In genomic region chr11:19344661-19345518, GRCh38 we compare ENCODE assay signal across 9 cellular contexts.
A peak's percentile ranks its signal among the peaks of the same experiment; 100 is the strongest.
DNase-seq lines count a peak whose midpoint lies in the region; ATAC-seq and TF ChIP-seq lines count a peak whose summit lies in the region.
"Had no signal": no experiment of that assay in that cellular context is flagged by ENCODE, and none has a peak within 500 bp of the region (broad histone marks: within the 10 kb centered on the region; RNA-seq: fewer than 3 reads in every experiment).

No MANE protein-coding gene starts in this region.

- H3K9ac ChIP-seq in GM23248, result peak overlapping the region; percentile 54; the same call in 1 of the 2 replicates
- H3K9ac ChIP-seq in neural cell (ENCODE audit: low read length), result peak overlapping the region; percentile 50

- no peak for TF ChIP-seq CTCF in esophagus squamous epithelium (IDR thresholded peaks at IDR 0.05)
- no peak for TF ChIP-seq CTCF in neural cell (IDR thresholded peaks at IDR 0.05; ENCODE audit: poor library complexity, severe bottlenecking)

- no peaks in the 10 kb centered on the region for H4K20me1 ChIP-seq in GM23248 (ENCODE audit: insufficient read depth)
- H4K20me1 ChIP-seq in neural cell (ENCODE audit: insufficient read depth), result no peaks in the 10 kb centered on the region

- intact Hi-C loops in esophagus squamous epithelium (cut with DNase I), result no loop called here

- H3K4me2 ChIP-seq in GM23248 (ENCODE audit: unreplicated experiment) (peak overlapping the region; percentile 83), neural cell (ENCODE audit: low read length) (peak overlapping the region; percentile 40)

- in situ Hi-C loops in GM23248 (cut with MboI), result no loop called here

- H3K79me2 ChIP-seq in GM23248 (ENCODE audit: insufficient read depth), result no peaks in the 10 kb centered on the region
- no peaks in the 10 kb centered on the region for H3K79me2 ChIP-seq in neural cell (replicated peaks; ENCODE audit: insufficient read depth, low read length)

- DNase-seq in D341Med (ENCODE audit: low spot score), result peak; percentile 44
- peak; percentile 86 for DNase-seq in GM23248
- DNase-seq in NCI-H226, result peak; percentile 53
- DNase-seq in esophagus squamous epithelium (lab: John Stamatoyannopoulos, UW), result no peak
- no peak for DNase-seq in NK-92 (lab: John Stamatoyannopoulos, UW; ENCODE audit: unreplicated experiment)
- no peak for DNase-seq in LoVo (ENCODE audit: low spot score)

- no peaks in the 10 kb centered on the region for H3K9me3 ChIP-seq in GM23248 (ENCODE audit: low read depth)
- H3K9me3 ChIP-seq in esophagus squamous epithelium, result no peaks in the 10 kb centered on the region
- no peaks in the 10 kb centered on the region for H3K9me3 ChIP-seq in neural cell (ENCODE audit: low read length)

- no peaks in the 10 kb centered on the region for H3F3A ChIP-seq in GM23248 (ENCODE audit: insufficient read depth)
- H3F3A ChIP-seq in neural cell (ENCODE audit: insufficient read depth, low read length, poor library complexity, severe bottlenecking), result no peaks in the 10 kb centered on the region

- H3K27ac ChIP-seq in GM23248 (no peak overlapping the region), esophagus squamous epithelium (no peak overlapping the region), neural cell (ENCODE audit: low read length) (no peak overlapping the region)
- H3K27ac ChIP-seq: HL-60 had no signal

- H2AFZ ChIP-seq in GM23248, result peak overlapping the region; percentile 77
- H2AFZ ChIP-seq in neural cell (ENCODE audit: low read depth, low read length), result no peak overlapping the region

- H3K9me2 ChIP-seq in GM23248 (ENCODE audit: insufficient read depth) (no peaks in the 10 kb centered on the region), neural cell (ENCODE audit: insufficient read depth, low read length) (no peaks in the 10 kb centered on the region)

- H3K36me3 ChIP-seq in GM23248 (ENCODE audit: low read depth) (no peaks in the 10 kb centered on the region), esophagus squamous epithelium (no peaks in the 10 kb centered on the region), neural cell (ENCODE audit: insufficient read depth, low read length) (no peaks in the 10 kb centered on the region)

- peaks cover 25% of the 10 kb centered on the region; the same call in 1 of the 2 replicates for H3K27me3 ChIP-seq in GM23248 (replicated peaks; ENCODE audit: insufficient read depth)
- peaks cover 19 to 95% (median 23%) of the 10 kb centered on the region in 4 donors for H3K27me3 ChIP-seq in esophagus squamous epithelium
- H3K27me3 ChIP-seq in neural cell (ENCODE audit: insufficient read depth, low read depth, low read length), result peaks cover 69% of the 10 kb centered on the region

- 10% methylated on average over 44 of the region's 44 CpGs for WGBS in GM23248 (ENCODE audit: low coverage in 1 of 2, low lambda C conversion rate in 2 of 2, missing lambda C conversion rate in 2 of 2), 2 experiments
- WGBS in esophagus squamous epithelium, 2 donors, result 12 to 20% methylated on average over 8 to 14 of the region's 44 CpGs

- no peak for ATAC-seq in GM21717 (IDR thresholded peaks at IDR 0.05; ENCODE audit: unreplicated experiment)

- TF ChIP-seq POLR2A in esophagus squamous epithelium (IDR thresholded peaks at IDR 0.05), result no peak

- TF ChIP-seq EP300 in neural cell (conservative IDR thresholded peaks at IDR 0.05; ENCODE audit: poor library complexity, severe bottlenecking), result no peak

- H3K4me3 ChIP-seq in GM23248 (peak overlapping the region; percentile 77), esophagus squamous epithelium (peak overlapping the region; percentile 2 to 62 (median 37)), neural cell (ENCODE audit: low read length) (peak overlapping the region; percentile 82)

- TF ChIP-seq RAD21 in neural cell (conservative IDR thresholded peaks at IDR 0.05), result no peak

- H3K4me1 ChIP-seq in GM23248 (ENCODE audit: insufficient read depth), result no peaks in the 10 kb centered on the region
- peaks cover 12 to 22% (median 14%) of the 10 kb centered on the region in 3 donors for H3K4me1 ChIP-seq in esophagus squamous epithelium

TF ChIP-seq in neural cell, 6 proteins besides CTCF, POLR2A, EP300 and RAD21:
- no peak for TF ChIP-seq REST (IDR thresholded peaks at IDR 0.05; ENCODE audit: borderline replicate concordance)
- peak; percentile 28 for TF ChIP-seq TAF1 (IDR thresholded peaks at IDR 0.05; ENCODE audit: low read depth)
- peak; percentile 19 for TF ChIP-seq MXI1 (conservative IDR thresholded peaks at IDR 0.05; ENCODE audit: poor library complexity, severe bottlenecking)

Comparison
In these comparisons a context has a peak if more than half of its experiments do, and no peak if none do; other contexts are left out.
1. DNase-seq: peak in D341Med (single experiment), GM23248 (single experiment) and NCI-H226 (single experiment); none in esophagus squamous epithelium (single experiment), NK-92 (single experiment) and LoVo (single experiment).
2. Peak in every context shown above with its lines, with median percentiles within 50 percentile points of each other: H3K4me3 ChIP-seq.